ENCODE assay signal across 20 cellular contexts in genomic region chr2:11534078-11534745, GRCh38. TPM values are rescaled to one million over a fixed set of nuclear protein-coding genes. Genes with fewer than 3 reads are reported as not detected.
DNase-seq lines count a peak whose midpoint lies in the region; ATAC-seq and TF ChIP-seq lines count a peak whose summit lies in the region.
"Had no signal": no experiment of that assay in that cellular context is flagged by ENCODE, and none has a peak within 500 bp of the region (broad histone marks: within the 10 kb centered on the region; RNA-seq: fewer than 3 reads in every experiment).

No MANE protein-coding gene starts in this region.

- H3K4me3 Mint-ChIP-seq in MCF 10A (ENCODE audit: unreplicated experiment) (peak overlapping the region; percentile 53), WTC11 (no peak overlapping the region), nephron progenitor cell (no peak overlapping the region)
- H3K4me3 Mint-ChIP-seq: CD8-positive, alpha-beta T cell had no signal

- dilution Hi-C loops in mammary epithelial cell (cut with HindIII; ENCODE audit: low sequenced_read_pairs), result no loop called here

- no peaks in the 10 kb centered on the region for H3K9me3 ChIP-seq in mammary epithelial cell (replicated peaks; ENCODE audit: insufficient read depth, low read length)
- no peaks in the 10 kb centered on the region for H3K9me3 ChIP-seq in uterus
- H3K9me3 ChIP-seq: BLaER1, HAP-1 had no signal

- H2AFZ ChIP-seq in mammary epithelial cell (ENCODE audit: low read depth, low read length), result no peak overlapping the region

- H3K4me3 ChIP-seq in mammary epithelial cell (replicated peaks in 1 of 3; ENCODE audit: insufficient read depth in 1 of 3, low read depth in 2 of 3, low read length in 3 of 3) (no peak overlapping the region), uterus (no peak overlapping the region)
- H3K4me3 ChIP-seq: BLaER1, HAP-1, SJSA1 had no signal

- H3K27me3 Mint-ChIP-seq in MCF 10A (ENCODE audit: insufficient read depth, unreplicated experiment) (peaks cover 10% of the 10 kb centered on the region), WTC11 (ENCODE audit: low read depth) (no peaks in the 10 kb centered on the region), nephron progenitor cell (ENCODE audit: low read depth, poor library complexity) (peaks cover 2% of the 10 kb centered on the region)

- H3K27ac ChIP-seq in mammary epithelial cell (ENCODE audit: insufficient read depth, low read depth, low read length), result no peak overlapping the region
- H3K27ac ChIP-seq in uterus, result peak overlapping the region; percentile 54 to 78
- H3K27ac ChIP-seq: BLaER1, HL-60, SJSA1 had no signal

- no peak for TF ChIP-seq POLR2A in uterus (IDR thresholded peaks at IDR 0.05)

- WGBS in mammary epithelial cell (ENCODE audit: low coverage, missing lambda C conversion rate), result 82% methylated on average over 7 of the region's 7 CpGs

- H3K36me3 ChIP-seq in mammary epithelial cell (ENCODE audit: insufficient read depth, low read length), result no peaks in the 10 kb centered on the region
- no peaks in the 10 kb centered on the region for H3K36me3 ChIP-seq in uterus
- H3K36me3 ChIP-seq: BLaER1, HAP-1, SJSA1 had no signal

- intact Hi-C loops in MCF 10A (cut with micrococcal nuclease) (loop anchor here (5.0 kb wide), 1 partner anchor 37 kb away; no protein-coding TSS in a partner anchor), mammary epithelial cell (cut with micrococcal nuclease) (no loop called here), uterus (cut with DNase I; ENCODE audit: low total_unique reads) (no loop called here)

- H3K27me3 ChIP-seq in mammary epithelial cell (ENCODE audit: insufficient read depth, low read length), result no peaks in the 10 kb centered on the region
- H3K27me3 ChIP-seq in uterus, result no peaks in the 10 kb centered on the region
- H3K27me3 ChIP-seq: BLaER1 had no signal

- BruUV-seq in MCF 10A (replicated peaks; lab: Mats Ljungman, UMichigan) (no TSS peak), mammary epithelial cell (replicated peaks; lab: Mats Ljungman, UMichigan) (no TSS peak)

- CTCF ChIA-PET in MCF 10A (lab: Yijun Ruan, JAX) (interaction anchor here (0.6 to 3.1 kb wide), 15 partner anchors 8 to 219 kb away, joined by 3 to 28 read pairs (median 4); no protein-coding TSS in a partner anchor), mammary epithelial cell (lab: Charles Lee; ENCODE audit: low non-redundant PET) (no interaction called here), WTC11 (lab: Charles Lee) (interaction anchor here (0.6 to 10.2 kb wide), 29 partner anchors 8 to 848 kb away, joined by 3 to 191 read pairs (median 5); partner anchors contain the start of gene E2F6)

- peaks cover 51% of the 10 kb centered on the region for H3K4me1 Mint-ChIP-seq in MCF 10A (ENCODE audit: insufficient read depth, unreplicated experiment)
- peaks cover 32% of the 10 kb centered on the region for H3K4me1 Mint-ChIP-seq in WTC11
- H3K4me1 Mint-ChIP-seq in nephron progenitor cell, result peaks cover 48% of the 10 kb centered on the region

- H3K79me2 ChIP-seq in mammary epithelial cell (ENCODE audit: insufficient read depth, low read length), result no peaks in the 10 kb centered on the region

- no peak overlapping the region for H3K4me2 ChIP-seq in mammary epithelial cell (ENCODE audit: insufficient read depth, low read depth, low read length)
- H3K4me2 ChIP-seq: BLaER1 had no signal

- H3K27ac Mint-ChIP-seq in MCF 10A (ENCODE audit: low read depth, unreplicated experiment), result peak overlapping the region; percentile 3
- H3K27ac Mint-ChIP-seq in WTC11, result peak overlapping the region; percentile 25; the same call in 1 of the 2 replicates
- peak overlapping the region; percentile 91 for H3K27ac Mint-ChIP-seq in nephron progenitor cell
- H3K27ac Mint-ChIP-seq: CD8-positive, alpha-beta T cell had no signal

- H3K36me3 Mint-ChIP-seq in MCF 10A (ENCODE audit: insufficient read depth, unreplicated experiment) (no peaks in the 10 kb centered on the region), WTC11 (no peaks in the 10 kb centered on the region), nephron progenitor cell (ENCODE audit: low read depth) (peaks cover 6% of the 10 kb centered on the region)
- H3K36me3 Mint-ChIP-seq: CD8-positive, alpha-beta T cell had no signal

- no peak for ATAC-seq in WTC11
- ATAC-seq in esophagus mucosa, result no peak
- ATAC-seq: CD8-positive, alpha-beta T cell; PC-3 had no signal

- peaks cover 24% of the 10 kb centered on the region for H3K4me1 ChIP-seq in mammary epithelial cell (ENCODE audit: insufficient read depth, low read length)
- no peaks in the 10 kb centered on the region for H3K4me1 ChIP-seq in uterus
- H3K4me1 ChIP-seq: BLaER1, HAP-1 had no signal

- H3K9me3 Mint-ChIP-seq in MCF 10A (ENCODE audit: unreplicated experiment) (no peaks in the 10 kb centered on the region), WTC11 (no peaks in the 10 kb centered on the region), nephron progenitor cell (no peaks in the 10 kb centered on the region)
- H3K9me3 Mint-ChIP-seq: CD8-positive, alpha-beta T cell had no signal

- POLR2A ChIA-PET in MCF 10A (lab: Yijun Ruan, JAX) (interaction anchor here (0.7 to 2.3 kb wide), 12 partner anchors 9 to 722 kb away, joined by 3 to 12 read pairs (median 6); partner anchors contain the start of genes E2F6 and ROCK2), WTC11 (lab: Charles Lee) (no interaction called here)

- H3K9ac ChIP-seq in mammary epithelial cell (ENCODE audit: insufficient read depth, low read length), result no peak overlapping the region
- H3K9ac ChIP-seq: BLaER1 had no signal

- DNase-seq in MCF 10A (ENCODE audit: unreplicated experiment), result no peak
- DNase-seq in mammary epithelial cell, result no peak
- no peak for DNase-seq in WTC11 (ENCODE audit: low spot score)
- no peak for DNase-seq in nephron progenitor cell
- DNase-seq in uterus, result no peak
- no peak for DNase-seq in inferior parietal cortex (ENCODE audit: extremely low spot score)
- no peak for DNase-seq in NCI-H748 treated with DMSO at 0.1 percent for 48 hours (lab: John Stamatoyannopoulos, UW)
- DNase-seq: CD8-positive, alpha-beta T cell; DMS79 treated with DMSO at 0.1 percent for 48 hours; NCI-H1048; NCI-H1436 treated with DMSO at 0.1 percent for 48 hours; NCI-H2029 treated with DMSO at 0.1 percent for 48 hours; NCI-H524; NK-92 treated with Interleukin-12 subunit alpha and Interleukin-12 subunit beta, amount 100 ng/mL, for 24 hours had no signal

- in situ Hi-C loops in mammary epithelial cell (cut with MboI; ENCODE audit: low sequenced_read_pairs in 2 of 2), result no loop called here

- no peak for TF ChIP-seq CTCF in MCF 10A (IDR thresholded peaks at IDR 0.05; ENCODE audit: unreplicated experiment)
- no peak for TF ChIP-seq CTCF in mammary epithelial cell (conservative IDR thresholded peaks at IDR 0.05 in 1 of 2, IDR thresholded peaks at IDR 0.05 in 1 of 2; ENCODE audit: extremely low read depth in 1 of 2, insufficient read depth in 1 of 2, low read depth in 1 of 2, low read length in 2 of 2)
- TF ChIP-seq CTCF in WTC11 (IDR thresholded peaks at IDR 0.05), result no peak
- TF ChIP-seq CTCF in nephron progenitor cell (IDR thresholded peaks at IDR 0.05), result no peak
- no peak for TF ChIP-seq CTCF in uterus (IDR thresholded peaks at IDR 0.05)

- H4K20me1 ChIP-seq in mammary epithelial cell (ENCODE audit: insufficient read depth, low read length), result no peaks in the 10 kb centered on the region
- H4K20me1 ChIP-seq: BLaER1 had no signal

TF ChIP-seq in WTC11, 78 proteins besides CTCF, POLR2A, EP300 and RAD21 (continues in another document):
- TF ChIP-seq USF1 (CRISPR knock-in tag; IDR thresholded peaks at IDR 0.05), result no peak
- TF ChIP-seq ZNF416 (CRISPR knock-in tag; IDR thresholded peaks at IDR 0.05), result no peak
- TF ChIP-seq IRF2 (CRISPR knock-in tag; IDR thresholded peaks at IDR 0.05; ENCODE audit: borderline replicate concordance, low read depth), result no peak
- no peak for TF ChIP-seq ZNF232 (CRISPR knock-in tag; IDR thresholded peaks at IDR 0.05)
- TF ChIP-seq, protein P1, sequence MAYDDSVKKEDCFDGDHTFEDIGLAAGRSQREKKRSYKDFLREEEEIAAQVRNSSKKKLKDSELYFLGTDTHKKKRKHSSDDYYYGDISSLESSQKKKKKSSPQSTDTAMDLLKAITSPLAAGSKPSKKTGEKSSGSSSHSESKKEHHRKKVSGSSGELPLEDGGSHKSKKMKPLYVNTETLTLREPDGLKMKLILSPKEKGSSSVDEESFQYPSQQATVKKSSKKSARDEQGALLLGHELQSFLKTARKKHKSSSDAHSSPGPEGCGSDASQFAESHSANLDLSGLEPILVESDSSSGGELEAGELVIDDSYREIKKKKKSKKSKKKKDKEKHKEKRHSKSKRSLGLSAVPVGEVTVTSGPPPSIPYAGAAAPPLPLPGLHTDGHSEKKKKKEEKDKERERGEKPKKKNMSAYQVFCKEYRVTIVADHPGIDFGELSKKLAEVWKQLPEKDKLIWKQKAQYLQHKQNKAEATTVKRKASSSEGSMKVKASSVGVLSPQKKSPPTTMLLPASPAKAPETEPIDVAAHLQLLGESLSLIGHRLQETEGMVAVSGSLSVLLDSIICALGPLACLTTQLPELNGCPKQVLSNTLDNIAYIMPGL (CRISPR knock-in tag; IDR thresholded peaks at IDR 0.05), result no peak
- TF ChIP-seq, protein P2, sequence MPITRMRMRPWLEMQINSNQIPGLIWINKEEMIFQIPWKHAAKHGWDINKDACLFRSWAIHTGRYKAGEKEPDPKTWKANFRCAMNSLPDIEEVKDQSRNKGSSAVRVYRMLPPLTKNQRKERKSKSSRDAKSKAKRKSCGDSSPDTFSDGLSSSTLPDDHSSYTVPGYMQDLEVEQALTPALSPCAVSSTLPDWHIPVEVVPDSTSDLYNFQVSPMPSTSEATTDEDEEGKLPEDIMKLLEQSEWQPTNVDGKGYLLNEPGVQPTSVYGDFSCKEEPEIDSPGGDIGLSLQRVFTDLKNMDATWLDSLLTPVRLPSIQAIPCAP (CRISPR knock-in tag; IDR thresholded peaks at IDR 0.05), result no peak
- no peak for TF ChIP-seq KAT7 (CRISPR knock-in tag; IDR thresholded peaks at IDR 0.05; ENCODE audit: borderline replicate concordance)

RNA-seq across cellular contexts. Expression of gene GREB1, which starts 0.4 kb away (rescaled TPM):
- total RNA-seq in MCF 10A (2022), result 1.7 and 2.3 TPM in 2 replicates
- 1 to 10 TPM; 2.1 to 2.2 TPM for total RNA-seq in mammary epithelial cell
- polyA plus RNA-seq in mammary epithelial cell, result 0.28 TPM
- polyA minus RNA-seq in mammary epithelial cell, result 1.7 TPM
- 31.9 to 35.7 TPM (median 34.4 TPM) in 3 replicates for total RNA-seq in WTC11 (2021)
- total RNA-seq in uterus, result 100 to 1,000 TPM in 2 of 4 donors, 10 to 100 TPM in 2; 20.3 to 166 (median 78.8) TPM
- 0.60 TPM for total RNA-seq in esophagus mucosa
- total RNA-seq: SJSA1 had no signal

Comparison
In these comparisons a context has a peak if more than half of its experiments do, and no peak if none do; other contexts are left out.
1. H3K27ac Mint-ChIP-seq: peak in every context shown above with its lines; median percentile 91 in nephron progenitor cell; 25 in WTC11; 3 in MCF 10A.